In the genomic region with DNA sequence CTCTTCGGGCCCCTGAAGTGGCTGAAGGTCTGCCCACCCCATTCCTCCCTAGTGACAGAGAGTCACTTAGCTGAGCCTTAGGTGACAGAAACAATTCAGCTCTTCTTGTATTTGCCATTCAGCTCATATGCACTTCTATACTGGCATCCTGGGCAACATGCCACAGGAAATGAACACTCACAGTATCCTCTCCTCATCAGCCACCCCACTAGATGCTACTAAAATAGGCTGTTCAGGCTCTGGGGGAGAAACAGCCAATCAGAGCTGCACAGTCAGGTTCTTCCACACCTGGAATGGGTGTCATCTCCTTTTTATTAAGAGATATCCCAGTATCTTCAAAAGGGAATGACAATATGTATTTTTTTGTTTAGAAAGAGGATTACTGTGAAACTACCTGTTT, we compare ENCODE assay signal across 1 cellular context.
TF ChIP-seq lines count a peak whose summit lies in the region.

No MANE protein-coding gene starts in this region.

TF ChIP-seq in endothelial cell of umbilical vein, 7 proteins besides CTCF, POLR2A, EP300 and RAD21:
- TF ChIP-seq EZH2 (IDR thresholded peaks at IDR 0.05; ENCODE audit: borderline replicate concordance, low read depth, low read length, severe bottlenecking) (no peak), JUN (IDR thresholded peaks at IDR 0.05; ENCODE audit: borderline replicate concordance, insufficient read depth, insufficient read length, low read depth) (no peak), FOS (IDR thresholded peaks at IDR 0.05; ENCODE audit: borderline replicate concordance, insufficient read depth, low read length) (no peak), GATA2 (IDR thresholded peaks at IDR 0.05; ENCODE audit: insufficient read depth, insufficient read length, low read depth, low read length) (no peak), MYC (IDR thresholded peaks at IDR 0.05; ENCODE audit: low read depth, low read length) (no peak), POLR2AphosphoS5 (IDR thresholded peaks at IDR 0.05; ENCODE audit: insufficient read depth, low read depth, low read length) (no peak), MAX (IDR thresholded peaks at IDR 0.05; ENCODE audit: insufficient read depth, insufficient read length) (no peak)
